In genomic region chr4:145446184-145446583, GRCh38 we compare ENCODE assay signal across 24 cellular contexts.
DNase-seq lines count a peak whose midpoint lies in the region; ATAC-seq and TF ChIP-seq lines count a peak whose summit lies in the region.
"Had no signal": no experiment of that assay in that cellular context is flagged by ENCODE, and none has a peak within 500 bp of the region (broad histone marks: within the 10 kb centered on the region; RNA-seq: fewer than 3 reads in every experiment).

No MANE protein-coding gene starts in this region.

- peak; percentile 5 for DNase-seq in GM20000 (ENCODE audit: low spot score)
- DNase-seq in activated naive CD4-positive, alpha-beta T cell treated with Interleukin-2 at 50 U/mL for 16 hours: no peak
- no peak for DNase-seq in MV-4-11 (lab: John Stamatoyannopoulos, UW)
- DNase-seq in activated CD4-positive, CD25-positive, alpha-beta regulatory T cell (lab: John Stamatoyannopoulos, UW): no peak
- DNase-seq in activated CD4-positive, alpha-beta T cell treated with anti-CD3 and anti-CD28 coated beads for 4 hours: no peak
- DNase-seq: activated CD4-positive, alpha-beta T cell treated with anti-CD3 and anti-CD28 coated beads, Interleukin-2, amount 50 U/mL, for 48 hours; activated naive CD8-positive, alpha-beta T cell treated with anti-CD3 and anti-CD28 coated beads for 36 hours; activated T-cell treated with anti-CD3 and anti-CD28 coated beads, Interleukin-2, amount 50 U/mL, for 4 hours; brain microvascular endothelial cell; dermis blood vessel endothelial cell; H9; NCI-H2081; NCI-H748 treated with DMSO at 0.1 percent for 48 hours; Peyer's patch; stimulated activated CD4-positive, alpha-beta T cell treated with anti-CD3 and anti-CD28 coated beads, Interleukin-4, amount 100 ng/mL, for 24 hours; stimulated activated CD8-positive, alpha-beta memory T cell treated with anti-CD3 and anti-CD28 coated beads, Interleukin-4, amount 100 ng/mL, for 48 hours; testis had no signal

- TF ChIP-seq CTCF in GM20000 (IDR thresholded peaks at IDR 0.05; ENCODE audit: extremely low read depth, missing control alignments): no peak

- ATAC-seq in GM18861 (IDR thresholded peaks at IDR 0.05; ENCODE audit: unreplicated experiment) (peak; percentile 97), HG02981 (IDR thresholded peaks at IDR 0.05; ENCODE audit: unreplicated experiment) (peak; percentile 81), HG03460 (IDR thresholded peaks at IDR 0.05; ENCODE audit: unreplicated experiment) (peak; percentile 93)
- ATAC-seq: activated T-cell treated with anti-CD3 and anti-CD28 coated beads, Interleukin-2, amount 50 U/mL, for 4 hours; gastroesophageal sphincter; HepG2; left lobe of liver; SK-N-SH treated with all-trans-retinoic acid at 6 μM for 48 hours had no signal
